12 cellular contexts compared by ENCODE assay signal in the genomic region with DNA sequence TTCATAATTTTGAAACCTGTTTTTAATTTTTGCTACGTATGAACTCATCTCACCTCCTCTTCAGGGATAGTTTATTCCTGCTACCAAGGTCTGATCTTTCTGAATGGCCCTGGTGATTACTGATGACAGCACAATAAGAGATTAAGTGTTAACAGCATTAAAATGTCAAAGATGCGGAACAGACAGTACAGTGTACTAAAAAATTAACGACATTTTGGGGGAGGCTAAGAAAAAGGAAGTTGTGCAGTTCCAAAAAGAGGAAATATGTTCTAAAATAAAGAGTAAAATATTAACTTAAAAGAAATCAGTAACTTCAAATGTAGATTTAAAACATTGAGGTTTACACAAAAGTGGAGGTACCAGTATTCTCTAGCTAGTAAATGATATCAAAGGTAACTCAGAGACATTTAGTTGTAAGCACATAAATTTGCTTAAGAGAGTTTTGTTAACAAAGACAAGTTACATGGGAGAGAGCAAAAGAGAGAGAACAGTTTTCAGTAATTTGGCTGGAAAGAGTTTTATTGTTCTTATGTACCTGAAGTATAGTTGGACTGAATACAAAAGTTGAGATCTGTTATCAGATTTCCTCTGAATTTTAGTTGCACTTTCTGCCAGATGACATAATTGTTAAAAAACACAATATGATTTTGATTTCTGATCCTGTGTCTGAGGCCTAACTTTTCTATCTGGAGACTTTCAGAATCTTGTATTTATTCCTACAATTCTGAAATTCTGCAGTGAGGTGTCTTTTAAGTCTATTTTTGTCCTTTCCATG. TPM values are rescaled to one million over a fixed set of nuclear protein-coding genes. Genes with fewer than 3 reads are reported as not detected.
A peak's percentile ranks its signal among the peaks of the same experiment; 100 is the strongest.
DNase-seq lines count a peak whose midpoint lies in the region; ATAC-seq and TF ChIP-seq lines count a peak whose summit lies in the region.
"Had no signal": no experiment of that assay in that cellular context is flagged by ENCODE, and none has a peak within 500 bp of the region (broad histone marks: within the 10 kb centered on the region; RNA-seq: fewer than 3 reads in every experiment).

No MANE protein-coding gene starts in this region.

- H3K27me3 Mint-ChIP-seq in activated CD4-positive, alpha-beta memory T cell treated with anti-CD3 and anti-CD28 coated beads, Interleukin-2, amount 10 ng/mL, durations not matched to agents 7 days and 5 days: no peaks in the 10 kb centered on the region
- no peaks in the 10 kb centered on the region for H3K27me3 Mint-ChIP-seq in memory B cell

- no peaks in the 10 kb centered on the region for H3K36me3 ChIP-seq in KMS-11 (ENCODE audit: insufficient read depth)
- H3K36me3 ChIP-seq: BE2C had no signal

- DNase-seq in AML-193 (lab: John Stamatoyannopoulos, UW): peak; percentile 86 to 92
- DNase-seq in activated CD4-positive, alpha-beta memory T cell treated with anti-CD3 and anti-CD28 coated beads, Interleukin-2, amount 10 ng/mL, durations not matched to agents 7 days and 5 days: no peak
- no peak for DNase-seq in memory B cell (ENCODE audit: low spot score in 2 of 2)
- DNase-seq in iPS-NIHi11 (ENCODE audit: low spot score): no peak
- DNase-seq in GM20000 (ENCODE audit: low spot score): no peak
- no peak for DNase-seq in NCI-H446 (lab: John Stamatoyannopoulos, UW)
- DNase-seq: BE2C, H7, left cardiac atrium had no signal

- peaks cover 13% of the 10 kb centered on the region for H3K9me3 Mint-ChIP-seq in activated CD4-positive, alpha-beta memory T cell treated with anti-CD3 and anti-CD28 coated beads, Interleukin-2, amount 10 ng/mL, durations not matched to agents 7 days and 5 days
- H3K9me3 Mint-ChIP-seq in memory B cell: no peaks in the 10 kb centered on the region

- H3K9ac ChIP-seq in KMS-11: no peak overlapping the region

- ATAC-seq in memory B cell (ENCODE audit: low read depth) (peak; percentile 45), HG03565 (IDR thresholded peaks at IDR 0.05; ENCODE audit: unreplicated experiment) (no peak)

- POLR2A ChIA-PET in activated CD4-positive, alpha-beta memory T cell treated with anti-CD3 and anti-CD28 coated beads, Interleukin-2, amount 10 ng/mL, durations not matched to agents 7 days and 5 days (lab: Charles Lee): interaction anchor here (0.8 to 7.1 kb wide), 8 partner anchors 23 to 132 kb away, joined by 3 to 194 read pairs (median 4); a partner anchor contains a TSS

- CTCF ChIA-PET in activated CD4-positive, alpha-beta memory T cell treated with anti-CD3 and anti-CD28 coated beads, Interleukin-2, amount 10 ng/mL, durations not matched to agents 7 days and 5 days (lab: Charles Lee): interaction anchor here (0.8 to 1.5 kb wide), 3 partner anchors 12 to 89 kb away, joined by 3 to 6 read pairs (median 3); no protein-coding TSS in a partner anchor

- no peaks in the 10 kb centered on the region for H4K20me1 ChIP-seq in KMS-11 (ENCODE audit: insufficient read depth)

- H3K27me3 ChIP-seq in KMS-11 (ENCODE audit: insufficient read depth, low read depth): no peaks in the 10 kb centered on the region

- no peaks in the 10 kb centered on the region for H3K79me2 ChIP-seq in KMS-11 (ENCODE audit: insufficient read depth, low read depth)

- no peak overlapping the region for H3K27ac ChIP-seq in KMS-11

- H3K4me3 Mint-ChIP-seq in activated CD4-positive, alpha-beta memory T cell treated with anti-CD3 and anti-CD28 coated beads, Interleukin-2, amount 10 ng/mL, durations not matched to agents 7 days and 5 days: peak overlapping the region; percentile 48
- peak overlapping the region; percentile 32 for H3K4me3 Mint-ChIP-seq in memory B cell

- H3K36me3 Mint-ChIP-seq in activated CD4-positive, alpha-beta memory T cell treated with anti-CD3 and anti-CD28 coated beads, Interleukin-2, amount 10 ng/mL, durations not matched to agents 7 days and 5 days (ENCODE audit: low read depth): peaks cover 36% of the 10 kb centered on the region
- H3K36me3 Mint-ChIP-seq in memory B cell: peaks cover 6% of the 10 kb centered on the region

- no peak for TF ChIP-seq CTCF in KMS-11 (conservative IDR thresholded peaks at IDR 0.05; ENCODE audit: low read depth, low read length)
- TF ChIP-seq CTCF in GM20000 (IDR thresholded peaks at IDR 0.05; ENCODE audit: extremely low read depth, missing control alignments): no peak

- H3K4me1 Mint-ChIP-seq in activated CD4-positive, alpha-beta memory T cell treated with anti-CD3 and anti-CD28 coated beads, Interleukin-2, amount 10 ng/mL, durations not matched to agents 7 days and 5 days: peaks cover 67% of the 10 kb centered on the region
- peaks cover 44% of the 10 kb centered on the region for H3K4me1 Mint-ChIP-seq in memory B cell

- no peak overlapping the region for H2AFZ ChIP-seq in KMS-11 (ENCODE audit: low read depth)

- H3K4me3 ChIP-seq in KMS-11 (IDR thresholded peaks at IDR 0.05; ENCODE audit: insufficient read depth, low read depth, low read length): no peak overlapping the region

- 0 out of 2 replicates have a peak overlapping the region, but pooled peaks have one; percentile 13 for H3K4me2 ChIP-seq in KMS-11

- peak overlapping the region; percentile 84 for H3K27ac Mint-ChIP-seq in activated CD4-positive, alpha-beta memory T cell treated with anti-CD3 and anti-CD28 coated beads, Interleukin-2, amount 10 ng/mL, durations not matched to agents 7 days and 5 days
- H3K27ac Mint-ChIP-seq in memory B cell: peak overlapping the region; percentile 88

- peaks cover 46% of the 10 kb centered on the region for H3K4me1 ChIP-seq in KMS-11 (ENCODE audit: low read depth, poor library complexity, severe bottlenecking)
- H3K4me1 ChIP-seq: BE2C had no signal

RNA-seq across cellular contexts. Expression of a gene that starts 4.2 kb away (rescaled TPM):
- 10 to 100 TPM; 13.5 to 15.4 TPM for total RNA-seq in activated CD4-positive, alpha-beta memory T cell treated with anti-CD3 and anti-CD28 coated beads, Interleukin-2, amount 10 ng/mL, durations not matched to agents 7 days and 5 days
- total RNA-seq: H7, RPMI7951 had no signal

RNA-seq across cellular contexts. Expression of a gene that starts 23.6 kb away (rescaled TPM):
- total RNA-seq in activated CD4-positive, alpha-beta memory T cell treated with anti-CD3 and anti-CD28 coated beads, Interleukin-2, amount 10 ng/mL, durations not matched to agents 7 days and 5 days: 100 to 1,000 TPM; 196 to 197 TPM
- total RNA-seq: H7, RPMI7951 had no signal

Comparison
In these comparisons a context has a peak if more than half of its experiments do, and no peak if none do; other contexts are left out.
1. DNase-seq: peak in AML-193 (2 of 2); none in activated CD4-positive, alpha-beta memory T cell treated with anti-CD3 and anti-CD28 coated beads, Interleukin-2, amount 10 ng/mL, durations not matched to agents 7 days and 5 days (single experiment), memory B cell (0 of 2), iPS-NIHi11 (single experiment), GM20000 (single experiment) and NCI-H446 (0 of 2).